8 cellular contexts compared by ENCODE assay signal in genomic region chr1:33295450-33296081, GRCh38. TPM values are rescaled to one million over a fixed set of nuclear protein-coding genes. Genes with fewer than 3 reads are reported as not detected.
DNase-seq lines count a peak whose midpoint lies in the region; ATAC-seq and TF ChIP-seq lines count a peak whose summit lies in the region.

No MANE protein-coding gene starts in this region.

- in situ Hi-C loops in astrocyte of the cerebellum (cut with HindIII; ENCODE audit: low sequenced_read_pairs), result no loop called here

- H3K27me3 ChIP-seq in H7 (ENCODE audit: control insufficient read depth, insufficient read depth, low read length), result no peaks in the 10 kb centered on the region
- H3K27me3 ChIP-seq in smooth muscle cell (ENCODE audit: low read depth), result no peaks in the 10 kb centered on the region

- H3K36me3 ChIP-seq in H7 (replicated peaks; ENCODE audit: control insufficient read depth, insufficient read depth, low read length), result peaks cover 7% of the 10 kb centered on the region
- no peaks in the 10 kb centered on the region for H3K36me3 ChIP-seq in smooth muscle cell (ENCODE audit: low read depth)

- H3K9me3 ChIP-seq in smooth muscle cell (replicated peaks; ENCODE audit: low read depth), result no peaks in the 10 kb centered on the region

- no peaks in the 10 kb centered on the region for H3K79me2 ChIP-seq in smooth muscle cell (ENCODE audit: low read depth)

- H3F3A ChIP-seq in smooth muscle cell (ENCODE audit: low read depth), result no peaks in the 10 kb centered on the region

- TF ChIP-seq CTCF in astrocyte of the cerebellum (IDR thresholded peaks at IDR 0.05; ENCODE audit: low read depth, low read length, missing control alignments) (peak; percentile 94), smooth muscle cell (IDR thresholded peaks at IDR 0.05; ENCODE audit: borderline replicate concordance, insufficient read depth, poor library complexity, severe bottlenecking) (peak; percentile 92)

- no peak overlapping the region for H3K9ac ChIP-seq in smooth muscle cell (ENCODE audit: low read depth)

- no peak overlapping the region for H3K27ac ChIP-seq in smooth muscle cell (ENCODE audit: low read depth)

- H3K4me1 ChIP-seq in smooth muscle cell (ENCODE audit: low read depth), result no peaks in the 10 kb centered on the region

- ATAC-seq in HG03025 (IDR thresholded peaks at IDR 0.05; ENCODE audit: low FRiP score, unreplicated experiment), result no peak

- H3K4me3 ChIP-seq in H7 (ENCODE audit: insufficient read depth, low read depth, low read length), result no peak overlapping the region
- H3K4me3 ChIP-seq in astrocyte of the cerebellum (ENCODE audit: low read depth, low read length), result no peak overlapping the region
- H3K4me3 ChIP-seq in smooth muscle cell, result no peak overlapping the region

- DNase-seq in DMS 273 treated with DMSO at 0.1 percent for 48 hours (lab: John Stamatoyannopoulos, UW), result peak; percentile 25
- peak; percentile 93 for DNase-seq in H7
- peak; percentile 74 for DNase-seq in NCI-H1694 (lab: John Stamatoyannopoulos, UW)
- DNase-seq in T-helper 9 cell, result peak; percentile 86
- peak; percentile 55 for DNase-seq in astrocyte of the cerebellum (ENCODE audit: low read depth)
- DNase-seq in hypothalamus (lab: John Stamatoyannopoulos, UW), result peak in 50 of 51 donors; percentile 12 to 92 (median 73)
- DNase-seq in smooth muscle cell (lab: John Stamatoyannopoulos, UW; ENCODE audit: unreplicated experiment), result peak; percentile 67

- no peak overlapping the region for H3K4me2 ChIP-seq in smooth muscle cell

- 43% methylated on average over 12 of the region's 12 CpGs for WGBS in smooth muscle cell (ENCODE audit: low lambda C conversion rate)

- no peak overlapping the region for H2AFZ ChIP-seq in smooth muscle cell (ENCODE audit: low read depth)

- H4K20me1 ChIP-seq in smooth muscle cell (ENCODE audit: low read depth), result peaks cover 35% of the 10 kb centered on the region

RNA-seq across cellular contexts. Expression of gene A3GALT2, which starts 25.3 kb away (rescaled TPM):
- not detected in 2 replicates for total RNA-seq in H7 (2014; rRNA removed; shearing (Covaris generic))
- not detected in 2 replicates for total RNA-seq in smooth muscle cell
- not detected in 2 replicates for polyA plus RNA-seq in smooth muscle cell

RNA-seq across cellular contexts. Expression of gene ZNF362, which starts 39.3 kb away (rescaled TPM):
- total RNA-seq in H7 (2014; rRNA removed; shearing (Covaris generic)), result 26.4 and 31.7 TPM in 2 replicates
- 11.7 and 30.0 TPM in 2 replicates for total RNA-seq in smooth muscle cell
- polyA plus RNA-seq in smooth muscle cell, result 38.2 and 40.4 TPM in 2 replicates

Comparison
In these comparisons a context has a peak if more than half of its experiments do, and no peak if none do; other contexts are left out.
1. DNase-seq: peak in every context shown above with its lines; median percentile 93 in H7; 86 in T-helper 9 cell; 74 in NCI-H1694; 73 in hypothalamus; 67 in smooth muscle cell; 55 in astrocyte of the cerebellum; 25 in DMS 273 treated with DMSO at 0.1 percent for 48 hours.